18 cellular contexts compared by ENCODE assay signal in genomic region chr3:24192469-24193056, GRCh38.
"Had no signal": no experiment of that assay in that cellular context is flagged by ENCODE, and none has a peak within 500 bp of the region (broad histone marks: within the 10 kb centered on the region; RNA-seq: fewer than 3 reads in every experiment).

No MANE protein-coding gene starts in this region.

- H3K27ac Mint-ChIP-seq: activated CD4-positive, alpha-beta memory T cell treated with anti-CD3 and anti-CD28 coated beads, Interleukin-2, amount 10 ng/mL, durations not matched to agents 7 days and 5 days; activated CD8-positive, alpha-beta memory T cell treated with anti-CD3 and anti-CD28 coated beads, Interleukin-2, amount 10 ng/mL, durations not matched to agents 7 days and 5 days; activated naive CD8-positive, alpha-beta T cell treated with anti-CD3 and anti-CD28 coated beads for 36 hours; activated T-helper 17 cell treated with anti-CD3 and anti-CD28 coated beads, Interleukin-2, amount 50 U/mL, for 72 hours; memory B cell; stimulated activated naive B cell treated with anti-CD40 and anti-IgM and Interleukin-4, amounts not matched to agents 10 μg/mL and 1 μg/mL and 100 μg/mL, for 72 hours had no signal

- H3K27me3 ChIP-seq: cardiac muscle cell, esophagus squamous epithelium had no signal

- H3K36me3 ChIP-seq: cardiac muscle cell, esophagus squamous epithelium had no signal

- H3K4me3 Mint-ChIP-seq: activated CD4-positive, alpha-beta memory T cell treated with anti-CD3 and anti-CD28 coated beads, Interleukin-2, amount 10 ng/mL, durations not matched to agents 7 days and 5 days; activated CD8-positive, alpha-beta memory T cell treated with anti-CD3 and anti-CD28 coated beads, Interleukin-2, amount 10 ng/mL, durations not matched to agents 7 days and 5 days; activated naive CD8-positive, alpha-beta T cell treated with anti-CD3 and anti-CD28 coated beads for 36 hours; activated T-helper 17 cell treated with anti-CD3 and anti-CD28 coated beads, Interleukin-2, amount 50 U/mL, for 72 hours; memory B cell; naive B cell; stimulated activated naive B cell treated with anti-CD40 and anti-IgM and Interleukin-4, amounts not matched to agents 10 μg/mL and 1 μg/mL and 100 μg/mL, for 72 hours had no signal

- H3K27me3 Mint-ChIP-seq: activated naive CD8-positive, alpha-beta T cell treated with anti-CD3 and anti-CD28 coated beads for 36 hours; activated T-helper 17 cell treated with anti-CD3 and anti-CD28 coated beads, Interleukin-2, amount 50 U/mL, for 72 hours; memory B cell; naive B cell; stimulated activated naive B cell treated with anti-CD40 and anti-IgM and Interleukin-4, amounts not matched to agents 10 μg/mL and 1 μg/mL and 100 μg/mL, for 72 hours had no signal

- DNase-seq: activated CD4-positive, alpha-beta memory T cell treated with anti-CD3 and anti-CD28 coated beads, Interleukin-2, amount 10 ng/mL, durations not matched to agents 7 days and 5 days; activated CD4-positive, alpha-beta T cell treated with anti-CD3 and anti-CD28 coated beads for 48 hours; activated CD4-positive, CD25-positive, alpha-beta regulatory T cell; activated CD8-positive, alpha-beta memory T cell treated with anti-CD3 and anti-CD28 coated beads, Interleukin-2, amount 10 ng/mL, durations not matched to agents 7 days and 5 days; activated naive CD4-positive, alpha-beta T cell; activated naive CD8-positive, alpha-beta T cell treated with anti-CD3 and anti-CD28 coated beads for 36 hours; amniotic stem cell; dermis blood vessel endothelial cell; effector memory CD4-positive, alpha-beta T cell; esophagus squamous epithelium; mucosa of descending colon; naive B cell; stimulated activated naive B cell treated with anti-CD40 and anti-IgM and Interleukin-4, amounts not matched to agents 10 μg/mL and 1 μg/mL and 100 μg/mL, for 72 hours; T-helper 9 cell had no signal

- H3K4me3 ChIP-seq: cardiac muscle cell, esophagus squamous epithelium, mucosa of descending colon had no signal

- H3K36me3 Mint-ChIP-seq: activated CD8-positive, alpha-beta memory T cell treated with anti-CD3 and anti-CD28 coated beads, Interleukin-2, amount 10 ng/mL, durations not matched to agents 7 days and 5 days; activated naive CD8-positive, alpha-beta T cell treated with anti-CD3 and anti-CD28 coated beads for 36 hours; memory B cell; naive B cell; stimulated activated naive B cell treated with anti-CD40 and anti-IgM and Interleukin-4, amounts not matched to agents 10 μg/mL and 1 μg/mL and 100 μg/mL, for 72 hours had no signal

- H3K4me1 Mint-ChIP-seq: activated CD4-positive, alpha-beta memory T cell treated with anti-CD3 and anti-CD28 coated beads, Interleukin-2, amount 10 ng/mL, durations not matched to agents 7 days and 5 days; activated CD8-positive, alpha-beta memory T cell treated with anti-CD3 and anti-CD28 coated beads, Interleukin-2, amount 10 ng/mL, durations not matched to agents 7 days and 5 days; activated naive CD8-positive, alpha-beta T cell treated with anti-CD3 and anti-CD28 coated beads for 36 hours; activated T-helper 17 cell treated with anti-CD3 and anti-CD28 coated beads, Interleukin-2, amount 50 U/mL, for 72 hours; memory B cell; naive B cell; stimulated activated naive B cell treated with anti-CD40 and anti-IgM and Interleukin-4, amounts not matched to agents 10 μg/mL and 1 μg/mL and 100 μg/mL, for 72 hours had no signal

- H3K4me1 ChIP-seq: esophagus squamous epithelium, parathyroid adenoma had no signal

- H2AFZ ChIP-seq: parathyroid adenoma had no signal

- H3K9me3 Mint-ChIP-seq: activated CD4-positive, alpha-beta memory T cell treated with anti-CD3 and anti-CD28 coated beads, Interleukin-2, amount 10 ng/mL, durations not matched to agents 7 days and 5 days; activated naive CD8-positive, alpha-beta T cell treated with anti-CD3 and anti-CD28 coated beads for 36 hours; activated T-helper 17 cell treated with anti-CD3 and anti-CD28 coated beads, Interleukin-2, amount 50 U/mL, for 72 hours; memory B cell; naive B cell; stimulated activated naive B cell treated with anti-CD40 and anti-IgM and Interleukin-4, amounts not matched to agents 10 μg/mL and 1 μg/mL and 100 μg/mL, for 72 hours had no signal

- H3K79me2 ChIP-seq: parathyroid adenoma had no signal

- H3K27ac ChIP-seq: esophagus squamous epithelium, parathyroid adenoma had no signal

- H3K9me3 ChIP-seq: esophagus squamous epithelium, mucosa of descending colon had no signal
